12 cellular contexts compared by ENCODE assay signal in genomic region chr1:154446292-154446691, GRCh38. TPM values are rescaled to one million over a fixed set of nuclear protein-coding genes. Genes with fewer than 3 reads are reported as not detected.
A peak's percentile ranks its signal among the peaks of the same experiment; 100 is the strongest.
DNase-seq lines count a peak whose midpoint lies in the region; ATAC-seq and TF ChIP-seq lines count a peak whose summit lies in the region.
"Had no signal": no experiment of that assay in that cellular context is flagged by ENCODE, and none has a peak within 500 bp of the region (broad histone marks: within the 10 kb centered on the region; RNA-seq: fewer than 3 reads in every experiment).

No MANE protein-coding gene starts in this region.

- H3K27ac ChIP-seq in suprapubic skin = peak overlapping the region; percentile 62

- 72% methylated on average over 10 of the region's 10 CpGs for WGBS in suprapubic skin

- H3K36me3 ChIP-seq in suprapubic skin = peaks cover 61% of the 10 kb centered on the region

- TF ChIP-seq POLR2A in suprapubic skin (IDR thresholded peaks at IDR 0.05) = no peak

- H3K9me3 ChIP-seq in suprapubic skin = no peaks in the 10 kb centered on the region

- H3K4me1 ChIP-seq in suprapubic skin = no peaks in the 10 kb centered on the region

- H3K27me3 ChIP-seq in suprapubic skin = no peaks in the 10 kb centered on the region

- TF ChIP-seq CTCF in suprapubic skin (IDR thresholded peaks at IDR 0.05) = no peak

- peak; percentile 8 for TF ChIP-seq EP300 in suprapubic skin (IDR thresholded peaks at IDR 0.05)

- peak; percentile 94 for DNase-seq in GM03348 (ENCODE audit: low spot score)
- DNase-seq in amniotic epithelial cell (ENCODE audit: low read depth) = peak; percentile 93
- peak; percentile 71 for DNase-seq in kidney glomerular epithelial cell (lab: John Stamatoyannopoulos, UW)
- peak in 1 of 2 donors; percentile 78 for DNase-seq in suprapubic skin (ENCODE audit: low spot score in 2 of 2)
- no peak for DNase-seq in DMS79 treated with DMSO at 0.1 percent for 48 hours (lab: John Stamatoyannopoulos, UW)
- DNase-seq in effector CD8-positive, alpha-beta T cell (lab: John Stamatoyannopoulos, UW) = no peak
- DNase-seq: activated CD4-positive, alpha-beta T cell treated with anti-CD3 and anti-CD28 coated beads for 1 hour; activated naive CD8-positive, alpha-beta T cell treated with anti-CD3 and anti-CD28 coated beads, Interleukin-2, amount 10 ng/mL, durations not matched to agents 7 days and 5 days; GDM1; left colon had no signal

- H3K4me3 ChIP-seq in suprapubic skin = no peak overlapping the region

- ATAC-seq in GM21825 (IDR thresholded peaks at IDR 0.05; ENCODE audit: unreplicated experiment) = no peak
- ATAC-seq: left colon, Right ventricle myocardium inferior had no signal

RNA-seq across cellular contexts. Expression of gene IL6R, which starts 41.1 kb away (rescaled TPM):
- total RNA-seq in suprapubic skin = 10 to 100 TPM; 16.1 to 22.9 (median 20.8) TPM

RNA-seq across cellular contexts. Expression of gene TDRD10, which starts 55.7 kb away (rescaled TPM):
- 1 to 10 TPM in 3 of 4 donors, under 1 TPM in 1; 0.72 to 2.6 (median 2.0) TPM for total RNA-seq in suprapubic skin
- total RNA-seq: activated naive CD8-positive, alpha-beta T cell treated with anti-CD3 and anti-CD28 coated beads, Interleukin-2, amount 10 ng/mL, durations not matched to agents 7 days and 5 days had no signal

RNA-seq across cellular contexts. Expression of gene SHE, which starts 55.9 kb away (rescaled TPM):
- 1 to 10 TPM; 2.0 to 7.3 (median 4.8) TPM for total RNA-seq in suprapubic skin
- total RNA-seq: activated naive CD8-positive, alpha-beta T cell treated with anti-CD3 and anti-CD28 coated beads, Interleukin-2, amount 10 ng/mL, durations not matched to agents 7 days and 5 days had no signal

Comparison
In these comparisons a context has a peak if more than half of its experiments do, and no peak if none do; other contexts are left out.
1. DNase-seq: peak in GM03348 (single experiment), amniotic epithelial cell (single experiment) and kidney glomerular epithelial cell (single experiment); none in DMS79 treated with DMSO at 0.1 percent for 48 hours (single experiment) and effector CD8-positive, alpha-beta T cell (single experiment).